1 cellular context compared by ENCODE assay signal in genomic region chr19:13053761-13054604, GRCh38.
A peak's percentile ranks its signal among the peaks of the same experiment; 100 is the strongest.
TF ChIP-seq lines count a peak whose summit lies in the region.

No MANE protein-coding gene starts in this region.

TF ChIP-seq in HepG2, 621 proteins besides CTCF, POLR2A, EP300 and RAD21 (continued from another document and continues in another):
- TF ChIP-seq RERE (CRISPR knock-in tag; IDR thresholded peaks at IDR 0.05; ENCODE audit: low read depth), result peak; percentile 66; the same call in 1 of the 2 replicates
- TF ChIP-seq POLR2G (IDR thresholded peaks at IDR 0.05; ENCODE audit: low read depth, low read length), result peak; percentile 80
- 0 out of 2 replicates have a peak, but pooled peaks have one; percentile 43 for TF ChIP-seq ZNF335 (CRISPR knock-in tag; IDR thresholded peaks at IDR 0.05)
- peak; percentile 84 for TF ChIP-seq CBX1 (IDR thresholded peaks at IDR 0.05; ENCODE audit: low read depth)
- TF ChIP-seq ZNF644 (CRISPR knock-in tag; IDR thresholded peaks at IDR 0.05; ENCODE audit: low read depth), result 0 out of 2 replicates have a peak, but pooled peaks have one; percentile 14
- no peak for TF ChIP-seq RORA (CRISPR knock-in tag; IDR thresholded peaks at IDR 0.05)
- no peak for TF ChIP-seq ZNF251 (CRISPR knock-in tag; IDR thresholded peaks at IDR 0.05)
- no peak for TF ChIP-seq ZNF557 (CRISPR knock-in tag; IDR thresholded peaks at IDR 0.05)
- TF ChIP-seq ZSCAN9 (CRISPR knock-in tag; IDR thresholded peaks at IDR 0.05; ENCODE audit: borderline replicate concordance), result peak; percentile 82; the same call in 1 of the 2 replicates
- no peak for TF ChIP-seq SNAPC2 (CRISPR knock-in tag; IDR thresholded peaks at IDR 0.05)
- TF ChIP-seq ZNF850 (CRISPR knock-in tag; conservative IDR thresholded peaks at IDR 0.05), result no peak
- no peak for TF ChIP-seq ZXDC (CRISPR knock-in tag; IDR thresholded peaks at IDR 0.05)
- TF ChIP-seq NR2F6 (IDR thresholded peaks at IDR 0.05), result peak; percentile 74
- TF ChIP-seq NR2F6 (CRISPR knock-in tag; IDR thresholded peaks at IDR 0.05), result peak; percentile 86
- 0 out of 2 replicates have a peak, but pooled peaks have one; percentile 19 for TF ChIP-seq ZNF564 (CRISPR knock-in tag; IDR thresholded peaks at IDR 0.05)
- peak; percentile 85 for TF ChIP-seq ERF (CRISPR knock-in tag; IDR thresholded peaks at IDR 0.05)
- peak; percentile 75; the same call in 1 of the 2 replicates for TF ChIP-seq HNF4G (IDR thresholded peaks at IDR 0.05; ENCODE audit: borderline replicate concordance, low read depth, low read length)
- no peak for TF ChIP-seq HNF4G (CRISPR knock-in tag; IDR thresholded peaks at IDR 0.05; ENCODE audit: borderline replicate concordance, low read depth)
- no peak for TF ChIP-seq KLF13 (CRISPR knock-in tag; IDR thresholded peaks at IDR 0.05)
- peak; percentile 94 for TF ChIP-seq HDAC1 (CRISPR knock-in tag; IDR thresholded peaks at IDR 0.05)
- peak; percentile 90 for TF ChIP-seq ZSCAN25 (CRISPR knock-in tag; IDR thresholded peaks at IDR 0.05)
- TF ChIP-seq ZBTB20 (CRISPR knock-in tag; IDR thresholded peaks at IDR 0.05; ENCODE audit: borderline replicate concordance, low read depth), result peak; percentile 15; the same call in 1 of the 2 replicates
- TF ChIP-seq MXD1 (CRISPR knock-in tag; IDR thresholded peaks at IDR 0.05), result peak; percentile 46; the same call in 1 of the 2 replicates
- no peak for TF ChIP-seq ZNF577 (CRISPR knock-in tag; IDR thresholded peaks at IDR 0.05; ENCODE audit: borderline replicate concordance, low read depth)
- no peak; the same call in 1 of the 2 replicates for TF ChIP-seq ZNF772 (CRISPR knock-in tag; IDR thresholded peaks at IDR 0.05)
- 0 out of 2 replicates have a peak, but pooled peaks have one; percentile 56 for TF ChIP-seq YEATS4 (CRISPR knock-in tag; IDR thresholded peaks at IDR 0.05; ENCODE audit: borderline replicate concordance)
- peak; percentile 44; the same call in 1 of the 2 replicates for TF ChIP-seq ZNF205 (CRISPR knock-in tag; IDR thresholded peaks at IDR 0.05)
- peak; percentile 52; the same call in 1 of the 2 replicates for TF ChIP-seq DMAP1 (CRISPR knock-in tag; IDR thresholded peaks at IDR 0.05)
- peak; percentile 22; the same call in 1 of the 2 replicates for TF ChIP-seq TFDP1 (CRISPR knock-in tag; IDR thresholded peaks at IDR 0.05; ENCODE audit: borderline replicate concordance)
- TF ChIP-seq ZBTB38 (CRISPR knock-in tag; IDR thresholded peaks at IDR 0.05), result peak; percentile 78
- peak; percentile 66; the same call in 1 of the 2 replicates for TF ChIP-seq SOX13 (IDR thresholded peaks at IDR 0.05)
- peak in 1 of 2 experiments; percentile 89; a peak in 2 of 4 replicates for TF ChIP-seq SOX13 (CRISPR knock-in tag; conservative IDR thresholded peaks at IDR 0.05 in 1 of 2, IDR thresholded peaks at IDR 0.05 in 1 of 2)
- TF ChIP-seq ZKSCAN5 (CRISPR knock-in tag; IDR thresholded peaks at IDR 0.05), result no peak
- no peak for TF ChIP-seq SP1 (IDR thresholded peaks at IDR 0.05)
- TF ChIP-seq SP1 (CRISPR knock-in tag; IDR thresholded peaks at IDR 0.05), result 0 out of 2 replicates have a peak, but pooled peaks have one; percentile 30
- no peak for TF ChIP-seq ZBTB39 (CRISPR knock-in tag; IDR thresholded peaks at IDR 0.05)
- peak; percentile 92 for TF ChIP-seq MED1 (CRISPR knock-in tag; IDR thresholded peaks at IDR 0.05)
- TF ChIP-seq SMAD1 (CRISPR knock-in tag; IDR thresholded peaks at IDR 0.05; ENCODE audit: borderline replicate concordance, low read depth), result no peak; the same call in 1 of the 2 replicates
- 0 out of 2 replicates have a peak, but pooled peaks have one; percentile 41 for TF ChIP-seq RFXANK (CRISPR knock-in tag; IDR thresholded peaks at IDR 0.05)
- TF ChIP-seq ZNF431 (CRISPR knock-in tag; IDR thresholded peaks at IDR 0.05; ENCODE audit: borderline replicate concordance, low read depth), result peak; percentile 64; the same call in 1 of the 2 replicates
- TF ChIP-seq ZNF770 (CRISPR knock-in tag; IDR thresholded peaks at IDR 0.05), result 0 out of 2 replicates have a peak, but pooled peaks have one; percentile 40
- no peak for TF ChIP-seq NONO (IDR thresholded peaks at IDR 0.05)
- peak; percentile 70 for TF ChIP-seq NONO (CRISPR knock-in tag; conservative IDR thresholded peaks at IDR 0.05)
- TF ChIP-seq TEF (CRISPR knock-in tag; IDR thresholded peaks at IDR 0.05), result no peak
- TF ChIP-seq MTA1 (CRISPR knock-in tag; IDR thresholded peaks at IDR 0.05; ENCODE audit: borderline replicate concordance), result peak; percentile 91; the same call in 1 of the 2 replicates
- TF ChIP-seq HBP1 (CRISPR knock-in tag; IDR thresholded peaks at IDR 0.05; ENCODE audit: low read depth), result peak; percentile 37; the same call in 1 of the 2 replicates
- no peak for TF ChIP-seq ZNF768 (CRISPR knock-in tag; IDR thresholded peaks at IDR 0.05)
- no peak for TF ChIP-seq FOXC1 (CRISPR knock-in tag; IDR thresholded peaks at IDR 0.05; ENCODE audit: borderline replicate concordance)
- peak; percentile 14; the same call in 1 of the 2 replicates for TF ChIP-seq ZBTB21 (CRISPR knock-in tag; IDR thresholded peaks at IDR 0.05)
- no peak for TF ChIP-seq GPN1 (CRISPR knock-in tag; IDR thresholded peaks at IDR 0.05; ENCODE audit: borderline replicate concordance)
- no peak for TF ChIP-seq KLF12 (CRISPR knock-in tag; IDR thresholded peaks at IDR 0.05; ENCODE audit: borderline replicate concordance)
